Comparison of ENCODE assay signal across 1 cellular context in genomic region chr10:82888809-82889455, GRCh38.
TF ChIP-seq lines count a peak whose summit lies in the region.

No MANE protein-coding gene starts in this region.

TF ChIP-seq in WTC11, 78 proteins besides CTCF, POLR2A, EP300 and RAD21:
- no peak for TF ChIP-seq ARID4B (CRISPR knock-in tag; IDR thresholded peaks at IDR 0.05; ENCODE audit: borderline replicate concordance)
- TF ChIP-seq ATF6 (CRISPR knock-in tag; IDR thresholded peaks at IDR 0.05), result no peak
- no peak for TF ChIP-seq IRF2 (CRISPR knock-in tag; IDR thresholded peaks at IDR 0.05; ENCODE audit: borderline replicate concordance, low read depth)
- no peak for TF ChIP-seq FOXP1 (CRISPR knock-in tag; IDR thresholded peaks at IDR 0.05; ENCODE audit: borderline replicate concordance)
- no peak for TF ChIP-seq ZNF532 (CRISPR knock-in tag; IDR thresholded peaks at IDR 0.05; ENCODE audit: borderline replicate concordance)
- no peak for TF ChIP-seq ZNF317 (CRISPR knock-in tag; IDR thresholded peaks at IDR 0.05; ENCODE audit: borderline replicate concordance, low read depth)
- TF ChIP-seq MLX (CRISPR knock-in tag; IDR thresholded peaks at IDR 0.05), result no peak
- TF ChIP-seq USF2 (CRISPR knock-in tag; IDR thresholded peaks at IDR 0.05), result no peak
- TF ChIP-seq ZNF416 (CRISPR knock-in tag; IDR thresholded peaks at IDR 0.05), result no peak
- no peak for TF ChIP-seq JUN (CRISPR knock-in tag; IDR thresholded peaks at IDR 0.05)
